Comparison of ENCODE assay signal across 1 cellular context in the genomic region with DNA sequence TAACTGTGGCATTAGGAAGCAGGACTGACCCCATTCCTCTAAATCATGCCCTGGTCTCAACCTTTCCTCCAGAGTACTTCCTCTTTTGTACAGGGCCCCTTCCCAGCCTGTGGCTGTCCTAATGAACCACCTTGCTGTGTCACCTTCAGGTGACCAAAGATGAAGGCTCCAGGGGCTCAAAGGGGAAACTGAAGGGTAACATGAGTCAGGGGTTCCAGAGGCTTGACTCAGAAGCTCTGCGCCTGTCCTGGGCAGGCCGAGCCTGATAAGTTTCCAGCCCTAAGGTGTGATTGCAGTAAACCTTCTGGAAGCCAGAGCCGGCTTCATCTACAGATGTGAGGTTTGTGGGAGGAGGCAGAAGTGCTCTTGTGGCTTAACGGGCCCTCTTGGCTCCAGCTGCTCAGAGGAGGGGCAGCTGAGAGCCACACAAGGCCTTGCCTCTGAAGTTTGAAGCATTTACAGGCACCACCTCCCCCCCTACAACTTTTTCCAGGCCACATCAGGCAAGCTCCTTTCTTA.
TF ChIP-seq lines count a peak whose summit lies in the region.

No MANE protein-coding gene starts in this region.

TF ChIP-seq in K562, 482 proteins besides CTCF, POLR2A, EP300 and RAD21 (continued from another document):
- TF ChIP-seq GTF2B (IDR thresholded peaks at IDR 0.05; ENCODE audit: extremely low read depth, insufficient read length) = no peak
- TF ChIP-seq ZNF507 (tag; conservative IDR thresholded peaks at IDR 0.05) = no peak
- TF ChIP-seq DNMT1 (IDR thresholded peaks at IDR 0.05) = no peak
- no peak for TF ChIP-seq ARID4B (CRISPR knock-in tag; IDR thresholded peaks at IDR 0.05)
- TF ChIP-seq, protein P1, sequence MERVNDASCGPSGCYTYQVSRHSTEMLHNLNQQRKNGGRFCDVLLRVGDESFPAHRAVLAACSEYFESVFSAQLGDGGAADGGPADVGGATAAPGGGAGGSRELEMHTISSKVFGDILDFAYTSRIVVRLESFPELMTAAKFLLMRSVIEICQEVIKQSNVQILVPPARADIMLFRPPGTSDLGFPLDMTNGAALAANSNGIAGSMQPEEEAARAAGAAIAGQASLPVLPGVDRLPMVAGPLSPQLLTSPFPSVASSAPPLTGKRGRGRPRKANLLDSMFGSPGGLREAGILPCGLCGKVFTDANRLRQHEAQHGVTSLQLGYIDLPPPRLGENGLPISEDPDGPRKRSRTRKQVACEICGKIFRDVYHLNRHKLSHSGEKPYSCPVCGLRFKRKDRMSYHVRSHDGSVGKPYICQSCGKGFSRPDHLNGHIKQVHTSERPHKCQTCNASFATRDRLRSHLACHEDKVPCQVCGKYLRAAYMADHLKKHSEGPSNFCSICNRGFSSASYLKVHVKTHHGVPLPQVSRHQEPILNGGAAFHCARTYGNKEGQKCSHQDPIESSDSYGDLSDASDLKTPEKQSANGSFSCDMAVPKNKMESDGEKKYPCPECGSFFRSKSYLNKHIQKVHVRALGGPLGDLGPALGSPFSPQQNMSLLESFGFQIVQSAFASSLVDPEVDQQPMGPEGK (CRISPR knock-in tag; IDR thresholded peaks at IDR 0.05; ENCODE audit: borderline replicate concordance) = no peak
- TF ChIP-seq FIP1L1 (IDR thresholded peaks at IDR 0.05; ENCODE audit: low read depth, low read length, poor library complexity, severe bottlenecking) = no peak
- peak; percentile 84 for TF ChIP-seq CBFA2T2 (conservative IDR thresholded peaks at IDR 0.05)
- no peak for TF ChIP-seq HOXB6 (CRISPR knock-in tag; IDR thresholded peaks at IDR 0.05; ENCODE audit: borderline replicate concordance)
- TF ChIP-seq, protein P2, sequence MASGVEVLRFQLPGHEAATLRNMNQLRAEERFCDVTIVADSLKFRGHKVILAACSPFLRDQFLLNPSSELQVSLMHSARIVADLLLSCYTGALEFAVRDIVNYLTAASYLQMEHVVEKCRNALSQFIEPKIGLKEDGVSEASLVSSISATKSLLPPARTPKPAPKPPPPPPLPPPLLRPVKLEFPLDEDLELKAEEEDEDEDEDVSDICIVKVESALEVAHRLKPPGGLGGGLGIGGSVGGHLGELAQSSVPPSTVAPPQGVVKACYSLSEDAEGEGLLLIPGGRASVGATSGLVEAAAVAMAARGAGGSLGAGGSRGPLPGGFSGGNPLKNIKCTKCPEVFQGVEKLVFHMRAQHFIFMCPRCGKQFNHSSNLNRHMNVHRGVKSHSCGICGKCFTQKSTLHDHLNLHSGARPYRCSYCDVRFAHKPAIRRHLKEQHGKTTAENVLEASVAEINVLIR (CRISPR knock-in tag; IDR thresholded peaks at IDR 0.05) = 0 out of 2 replicates have a peak, but pooled peaks have one; percentile 29
- no peak for TF ChIP-seq GATA2 (CRISPR knock-in tag; IDR thresholded peaks at IDR 0.05)
- no peak for TF ChIP-seq ZNF408 (CRISPR knock-in tag; IDR thresholded peaks at IDR 0.05; ENCODE audit: low read depth)
- TF ChIP-seq, protein P3, sequence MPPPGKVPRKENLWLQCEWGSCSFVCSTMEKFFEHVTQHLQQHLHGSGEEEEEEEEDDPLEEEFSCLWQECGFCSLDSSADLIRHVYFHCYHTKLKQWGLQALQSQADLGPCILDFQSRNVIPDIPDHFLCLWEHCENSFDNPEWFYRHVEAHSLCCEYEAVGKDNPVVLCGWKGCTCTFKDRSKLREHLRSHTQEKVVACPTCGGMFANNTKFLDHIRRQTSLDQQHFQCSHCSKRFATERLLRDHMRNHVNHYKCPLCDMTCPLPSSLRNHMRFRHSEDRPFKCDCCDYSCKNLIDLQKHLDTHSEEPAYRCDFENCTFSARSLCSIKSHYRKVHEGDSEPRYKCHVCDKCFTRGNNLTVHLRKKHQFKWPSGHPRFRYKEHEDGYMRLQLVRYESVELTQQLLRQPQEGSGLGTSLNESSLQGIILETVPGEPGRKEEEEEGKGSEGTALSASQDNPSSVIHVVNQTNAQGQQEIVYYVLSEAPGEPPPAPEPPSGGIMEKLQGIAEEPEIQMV (tag; conservative IDR thresholded peaks at IDR 0.05; ENCODE audit: low read depth) = peak; percentile 57; the same call in 1 of the 2 replicates
- TF ChIP-seq PHB (CRISPR knock-in tag; IDR thresholded peaks at IDR 0.05) = no peak
- TF ChIP-seq ERF (CRISPR knock-in tag; IDR thresholded peaks at IDR 0.05) = no peak
- TF ChIP-seq ELF1 (tag; IDR thresholded peaks at IDR 0.05) = no peak
- TF ChIP-seq LEF1 (IDR thresholded peaks at IDR 0.05) = peak; percentile 22; the same call in 1 of the 2 replicates
- 0 out of 4 replicates have a peak, but pooled peaks of 1 of the 2 experiments have one; percentile 15 for TF ChIP-seq NONO (IDR thresholded peaks at IDR 0.05; ENCODE audit: low read depth in 2 of 2, low read length in 1 of 2)
- no peak for TF ChIP-seq RAD51 (IDR thresholded peaks at IDR 0.05; ENCODE audit: borderline replicate concordance, low read depth)
- no peak for TF ChIP-seq DEAF1 (CRISPR knock-in tag; IDR thresholded peaks at IDR 0.05)
- peak; percentile 77 for TF ChIP-seq TCF3 (CRISPR knock-in tag; IDR thresholded peaks at IDR 0.05)
- no peak for TF ChIP-seq ZKSCAN1 (IDR thresholded peaks at IDR 0.05; ENCODE audit: low read depth, low read length)
- TF ChIP-seq, protein P4, sequence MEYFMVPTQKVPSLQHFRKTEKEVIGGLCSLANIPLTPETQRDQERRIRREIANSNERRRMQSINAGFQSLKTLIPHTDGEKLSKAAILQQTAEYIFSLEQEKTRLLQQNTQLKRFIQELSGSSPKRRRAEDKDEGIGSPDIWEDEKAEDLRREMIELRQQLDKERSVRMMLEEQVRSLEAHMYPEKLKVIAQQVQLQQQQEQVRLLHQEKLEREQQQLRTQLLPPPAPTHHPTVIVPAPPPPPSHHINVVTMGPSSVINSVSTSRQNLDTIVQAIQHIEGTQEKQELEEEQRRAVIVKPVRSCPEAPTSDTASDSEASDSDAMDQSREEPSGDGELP (CRISPR knock-in tag; IDR thresholded peaks at IDR 0.05; ENCODE audit: borderline replicate concordance) = peak; percentile 93
- no peak for TF ChIP-seq ZBTB2 (IDR thresholded peaks at IDR 0.05)
- TF ChIP-seq CBFB (CRISPR knock-in tag; IDR thresholded peaks at IDR 0.05) = no peak
- no peak for TF ChIP-seq TEAD2 (tag; IDR thresholded peaks at IDR 0.05)
- no peak for TF ChIP-seq ETS2 (tag; IDR thresholded peaks at IDR 0.05; ENCODE audit: borderline replicate concordance, poor library complexity, severe bottlenecking)
- TF ChIP-seq NBN (IDR thresholded peaks at IDR 0.05; ENCODE audit: low read depth) = peak; percentile 55; the same call in 1 of the 2 replicates
- TF ChIP-seq, protein P5, sequence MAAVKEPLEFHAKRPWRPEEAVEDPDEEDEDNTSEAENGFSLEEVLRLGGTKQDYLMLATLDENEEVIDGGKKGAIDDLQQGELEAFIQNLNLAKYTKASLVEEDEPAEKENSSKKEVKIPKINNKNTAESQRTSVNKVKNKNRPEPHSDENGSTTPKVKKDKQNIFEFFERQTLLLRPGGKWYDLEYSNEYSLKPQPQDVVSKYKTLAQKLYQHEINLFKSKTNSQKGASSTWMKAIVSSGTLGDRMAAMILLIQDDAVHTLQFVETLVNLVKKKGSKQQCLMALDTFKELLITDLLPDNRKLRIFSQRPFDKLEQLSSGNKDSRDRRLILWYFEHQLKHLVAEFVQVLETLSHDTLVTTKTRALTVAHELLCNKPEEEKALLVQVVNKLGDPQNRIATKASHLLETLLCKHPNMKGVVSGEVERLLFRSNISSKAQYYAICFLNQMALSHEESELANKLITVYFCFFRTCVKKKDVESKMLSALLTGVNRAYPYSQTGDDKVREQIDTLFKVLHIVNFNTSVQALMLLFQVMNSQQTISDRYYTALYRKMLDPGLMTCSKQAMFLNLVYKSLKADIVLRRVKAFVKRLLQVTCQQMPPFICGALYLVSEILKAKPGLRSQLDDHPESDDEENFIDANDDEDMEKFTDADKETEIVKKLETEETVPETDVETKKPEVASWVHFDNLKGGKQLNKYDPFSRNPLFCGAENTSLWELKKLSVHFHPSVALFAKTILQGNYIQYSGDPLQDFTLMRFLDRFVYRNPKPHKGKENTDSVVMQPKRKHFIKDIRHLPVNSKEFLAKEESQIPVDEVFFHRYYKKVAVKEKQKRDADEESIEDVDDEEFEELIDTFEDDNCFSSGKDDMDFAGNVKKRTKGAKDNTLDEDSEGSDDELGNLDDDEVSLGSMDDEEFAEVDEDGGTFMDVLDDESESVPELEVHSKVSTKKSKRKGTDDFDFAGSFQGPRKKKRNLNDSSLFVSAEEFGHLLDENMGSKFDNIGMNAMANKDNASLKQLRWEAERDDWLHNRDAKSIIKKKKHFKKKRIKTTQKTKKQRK (IDR thresholded peaks at IDR 0.05; ENCODE audit: borderline replicate concordance, low read depth, low read length) = no peak
